In genomic region chr12:112798019-112798760, GRCh38 we compare ENCODE assay signal across 17 cellular contexts. TPM values are rescaled to one million over a fixed set of nuclear protein-coding genes. Genes with fewer than 3 reads are reported as not detected.
A peak's percentile ranks its signal among the peaks of the same experiment; 100 is the strongest.
DNase-seq lines count a peak whose midpoint lies in the region; ATAC-seq and TF ChIP-seq lines count a peak whose summit lies in the region.
"Had no signal": no experiment of that assay in that cellular context is flagged by ENCODE, and none has a peak within 500 bp of the region (broad histone marks: within the 10 kb centered on the region; RNA-seq: fewer than 3 reads in every experiment).

No MANE protein-coding gene starts in this region.

- no peak overlapping the region for H3K27ac ChIP-seq in mesenchymal stem cell (ENCODE audit: low read length, poor library complexity, severe bottlenecking)
- H3K27ac ChIP-seq: breast epithelium, SJSA1, spleen had no signal

- ATAC-seq in HG03025 (IDR thresholded peaks at IDR 0.05; ENCODE audit: low FRiP score, unreplicated experiment): no peak
- ATAC-seq: left lobe of liver had no signal

- H3K27me3 ChIP-seq in mesenchymal stem cell (ENCODE audit: control insufficient read depth in 1 of 2, insufficient read depth in 1 of 2, low read length in 2 of 2): peaks cover 52 to 63% of the 10 kb centered on the region in 2 experiments
- H3K27me3 ChIP-seq: SJSA1 had no signal

- H3K9ac ChIP-seq in mesenchymal stem cell (ENCODE audit: low read length): no peak overlapping the region

- no peak overlapping the region for H3K23ac ChIP-seq in mesenchymal stem cell (ENCODE audit: low read length in 2 of 2)

- H2BK15ac ChIP-seq in mesenchymal stem cell (ENCODE audit: low read depth, poor library complexity, severe bottlenecking): no peak overlapping the region

- no peak overlapping the region for H2BK5ac ChIP-seq in mesenchymal stem cell (ENCODE audit: low read depth, low read length, poor library complexity, severe bottlenecking)

- H3K14ac ChIP-seq in mesenchymal stem cell (ENCODE audit: low read length in 2 of 2): no peak overlapping the region

- H3K79me1 ChIP-seq in mesenchymal stem cell (replicated peaks; ENCODE audit: low read length, poor library complexity, severe bottlenecking): no peaks in the 10 kb centered on the region

- H3K36me3 ChIP-seq in mesenchymal stem cell (ENCODE audit: control insufficient read depth in 1 of 2, insufficient read depth in 2 of 2, low read depth in 1 of 2, low read length in 2 of 2): no peaks in the 10 kb centered on the region
- H3K36me3 ChIP-seq: breast epithelium, SJSA1, spleen had no signal

- TF ChIP-seq CTCF in GM10266 (IDR thresholded peaks at IDR 0.05; ENCODE audit: control insufficient read depth, insufficient read depth, low read depth, missing control alignments): no peak

- no peak overlapping the region for H2BK12ac ChIP-seq in mesenchymal stem cell (ENCODE audit: low read length in 2 of 2)

- 50% methylated on average over 7 of the region's 10 CpGs for WGBS in mesenchymal stem cell

- no peak overlapping the region for H2AFZ ChIP-seq in mesenchymal stem cell (ENCODE audit: low read depth, low read length)

- no peaks in the 10 kb centered on the region for H3K9me3 ChIP-seq in mesenchymal stem cell (ENCODE audit: control insufficient read depth, low read length)
- H3K9me3 ChIP-seq: breast epithelium, SJSA1, spleen had no signal

- peaks cover 2% of the 10 kb centered on the region for H3K4me1 ChIP-seq in mesenchymal stem cell (ENCODE audit: control insufficient read depth, insufficient read depth, low read depth, low read length)
- H3K4me1 ChIP-seq: breast epithelium, SJSA1 had no signal

- no peak overlapping the region for H4K91ac ChIP-seq in mesenchymal stem cell (ENCODE audit: low read length)

- no peak overlapping the region for H3K4me3 ChIP-seq in Jurkat, Clone E6-1 (ENCODE audit: low read length)
- H3K4me3 ChIP-seq in mesenchymal stem cell (ENCODE audit: insufficient read depth in 1 of 2, low read depth in 1 of 2, low read length in 2 of 2): no peak overlapping the region
- H3K4me3 ChIP-seq: breast epithelium, SJSA1, spleen had no signal

- no peak overlapping the region for H3K4ac ChIP-seq in mesenchymal stem cell (ENCODE audit: low read depth in 1 of 2, low read length in 2 of 2)

- peak; percentile 68 for DNase-seq in Jurkat, Clone E6-1 (ENCODE audit: low read depth, low spot score)
- DNase-seq in NOMO-1 (lab: John Stamatoyannopoulos, UW; ENCODE audit: unreplicated experiment in 2 of 2) (peak; percentile 30 to 81), dermis microvascular lymphatic vessel endothelial cell (ENCODE audit: low read depth in 2 of 2) (peak; percentile 60 to 62), nucleus accumbens (lab: John Stamatoyannopoulos, UW) (peak in 31 of 56 donors; percentile 1 to 65 (median 28)), mesenchymal stem cell (no peak), GM10266 (ENCODE audit: extremely low spot score) (no peak)
- DNase-seq: activated CD4-positive, alpha-beta T cell treated with anti-CD3 and anti-CD28 coated beads, Interleukin-2, amount 50 U/mL, for 1 hour; effector CD4-positive, alpha-beta T cell; NCI-H226; spleen; stimulated activated naive CD4-positive, alpha-beta T cell; T1000 had no signal

- no peak overlapping the region for H4K8ac ChIP-seq in mesenchymal stem cell (ENCODE audit: low read length)

- no peak overlapping the region for H2AK5ac ChIP-seq in mesenchymal stem cell (ENCODE audit: low read length, severe bottlenecking)

- no peak overlapping the region for H3K4me2 ChIP-seq in mesenchymal stem cell (ENCODE audit: low read length, poor library complexity, severe bottlenecking)

- H2BK120ac ChIP-seq in mesenchymal stem cell (ENCODE audit: low read depth, low read length): no peak overlapping the region

- H3K18ac ChIP-seq in mesenchymal stem cell (ENCODE audit: low read depth in 1 of 2, low read length in 2 of 2): no peak overlapping the region

RNA-seq across cellular contexts. Expression of gene RPH3A, which starts 6.6 kb away (rescaled TPM):
- not detected for polyA plus RNA-seq in Jurkat, Clone E6-1 (2012; ENCODE audit: insufficient read depth, insufficient read length)
- not detected in 2 replicates for total RNA-seq in dermis microvascular lymphatic vessel endothelial cell
- not detected for polyA plus RNA-seq in mesenchymal stem cell (2013, experiment 1 of 2)
- polyA plus RNA-seq in mesenchymal stem cell (2013, experiment 2 of 2): not detected
- total RNA-seq: left lobe of liver, progenitor cell of endocrine pancreas had no signal

Comparison
In these comparisons a context has a peak if more than half of its experiments do, and no peak if none do; other contexts are left out.
1. DNase-seq: peak in Jurkat, Clone E6-1 (single experiment), NOMO-1 (2 of 2), dermis microvascular lymphatic vessel endothelial cell (2 of 2) and nucleus accumbens (31 of 56); none in mesenchymal stem cell (single experiment) and GM10266 (single experiment).